14 cellular contexts compared by ENCODE assay signal in the genomic region with DNA sequence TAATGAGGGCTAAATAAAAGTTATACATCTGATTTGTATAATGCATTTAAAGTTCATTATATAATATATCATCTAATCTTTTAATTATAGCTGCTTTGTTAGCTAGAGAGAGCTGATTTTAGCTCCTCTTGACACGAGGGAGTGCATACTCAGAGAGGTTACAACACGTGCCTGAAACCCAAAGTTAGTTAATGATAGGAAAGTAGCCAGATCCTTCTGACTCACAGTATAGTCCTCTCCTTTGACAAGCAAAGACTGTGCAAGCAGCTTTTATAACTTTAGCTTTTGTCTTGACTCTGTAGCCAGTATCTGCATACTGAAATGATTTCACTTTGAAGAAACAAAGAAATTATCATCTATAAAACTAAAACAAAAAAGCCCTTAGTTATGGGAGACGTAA. TPM values are rescaled to one million over a fixed set of nuclear protein-coding genes. Genes with fewer than 3 reads are reported as not detected.
A peak's percentile ranks its signal among the peaks of the same experiment; 100 is the strongest.
DNase-seq lines count a peak whose midpoint lies in the region; ATAC-seq and TF ChIP-seq lines count a peak whose summit lies in the region.
"Had no signal": no experiment of that assay in that cellular context is flagged by ENCODE, and none has a peak within 500 bp of the region (broad histone marks: within the 10 kb centered on the region; RNA-seq: fewer than 3 reads in every experiment).

No MANE protein-coding gene starts in this region.

- dilution Hi-C loops in mammary epithelial cell (cut with HindIII; ENCODE audit: low sequenced_read_pairs): loop anchor here (25.0 kb wide), 1 partner anchor 235 kb away; no protein-coding TSS in a partner anchor

- 35% methylated on average over 3 of the region's 3 CpGs for WGBS in mammary epithelial cell (ENCODE audit: low coverage, missing lambda C conversion rate)

- no peak for ATAC-seq in HG03108 (IDR thresholded peaks at IDR 0.05; ENCODE audit: unreplicated experiment)
- ATAC-seq: activated T-cell treated with anti-CD3 and anti-CD28 coated beads, Interleukin-2, amount 50 U/mL, for 72 hours; Panc1 had no signal

- H3K36me3 ChIP-seq in mammary epithelial cell (ENCODE audit: insufficient read depth, low read length): no peaks in the 10 kb centered on the region

- H3K4me3 ChIP-seq in mammary epithelial cell (replicated peaks in 1 of 3; ENCODE audit: insufficient read depth in 1 of 3, low read depth in 2 of 3, low read length in 3 of 3): no peak overlapping the region

- no peak for TF ChIP-seq CTCF in mammary epithelial cell (conservative IDR thresholded peaks at IDR 0.05 in 1 of 2, IDR thresholded peaks at IDR 0.05 in 1 of 2; ENCODE audit: extremely low read depth in 1 of 2, insufficient read depth in 1 of 2, low read depth in 1 of 2, low read length in 2 of 2)

- in situ Hi-C loops in mammary epithelial cell (cut with MboI; ENCODE audit: low sequenced_read_pairs in 2 of 2): loop anchor here (5.0 kb wide), 2 partner anchors 225 to 230 kb away; no protein-coding TSS in a partner anchor

- CTCF ChIA-PET in mammary epithelial cell (lab: Charles Lee; ENCODE audit: low non-redundant PET): interaction anchor here (0.6 kb wide), 3 partner anchors 206 to 363 kb away, joined by 4 to 6 read pairs (median 4); no protein-coding TSS in a partner anchor

- no peaks in the 10 kb centered on the region for H3K9me3 ChIP-seq in mammary epithelial cell (replicated peaks; ENCODE audit: insufficient read depth, low read length)

- no peaks in the 10 kb centered on the region for H4K20me1 ChIP-seq in mammary epithelial cell (ENCODE audit: insufficient read depth, low read length)

- H3K27ac ChIP-seq in mammary epithelial cell (ENCODE audit: insufficient read depth, low read depth, low read length): no peak overlapping the region

- intact Hi-C loops in mammary epithelial cell (cut with micrococcal nuclease): loop anchor here (2.0 to 10.0 kb wide), 5 partner anchors 83 to 1007 kb away; no protein-coding TSS in a partner anchor

- no peak overlapping the region for H3K4me2 ChIP-seq in mammary epithelial cell (ENCODE audit: insufficient read depth, low read depth, low read length)

- no peak overlapping the region for H3K9ac ChIP-seq in mammary epithelial cell (ENCODE audit: insufficient read depth, low read length)

- BruUV-seq in mammary epithelial cell (replicated peaks; lab: Mats Ljungman, UMichigan): no TSS peak

- H3K27me3 ChIP-seq in mammary epithelial cell (ENCODE audit: insufficient read depth, low read length): no peaks in the 10 kb centered on the region

- no peaks in the 10 kb centered on the region for H3K4me1 ChIP-seq in mammary epithelial cell (ENCODE audit: insufficient read depth, low read length)

- no peak overlapping the region for H2AFZ ChIP-seq in mammary epithelial cell (ENCODE audit: low read depth, low read length)

- H3K79me2 ChIP-seq in mammary epithelial cell (ENCODE audit: insufficient read depth, low read length): no peaks in the 10 kb centered on the region

- DNase-seq in NCI-H748 (lab: John Stamatoyannopoulos, UW; ENCODE audit: unreplicated experiment): peak; percentile 1
- no peak for DNase-seq in NCI-H748 treated with DMSO at 0.1 percent for 48 hours (lab: John Stamatoyannopoulos, UW)
- DNase-seq in LHCN-M2 (ENCODE audit: low read depth): peak; percentile 30
- DNase-seq in mammary epithelial cell: peak; percentile 59
- DNase-seq in myocyte (ENCODE audit: low read depth): peak; percentile 58
- no peak for DNase-seq in pons (ENCODE audit: low spot score)
- DNase-seq in dedifferentiated amniotic fluid mesenchymal stem cell (ENCODE audit: extremely low spot score): no peak
- DNase-seq: activated B cell treated with CpG ODN at 0.5 μM for 24 hours; activated T-cell treated with anti-CD3 and anti-CD28 coated beads, Interleukin-2, amount 50 U/mL, for 72 hours had no signal

RNA-seq across cellular contexts. Expression of gene GABRR3, which starts 13.3 kb away (rescaled TPM):
- not detected in 2 replicates for total RNA-seq in LHCN-M2 (2014; rRNA removed)
- polyA plus RNA-seq in LHCN-M2 (2012): not detected
- not detected for total RNA-seq in mammary epithelial cell
- not detected for polyA plus RNA-seq in mammary epithelial cell
- not detected for polyA minus RNA-seq in mammary epithelial cell
- total RNA-seq in myocyte: not detected in 2 replicates
- not detected for polyA plus RNA-seq in myocyte (2012)
- total RNA-seq: activated B cell treated with CpG ODN at 0.5 μM for 24 hours; activated T-cell treated with anti-CD3 and anti-CD28 coated beads, Interleukin-2, amount 50 U/mL, for 72 hours; cerebellum; glomerular endothelial cell; progenitor cell of endocrine pancreas had no signal

RNA-seq across cellular contexts. Expression of gene RIOX2, which starts 49.6 kb away (rescaled TPM):
- 26.5 and 28.5 TPM in 2 replicates for total RNA-seq in LHCN-M2 (2014; rRNA removed)
- 13.6 TPM for polyA plus RNA-seq in LHCN-M2 (2012)
- total RNA-seq in mammary epithelial cell: 10 to 100 TPM; 33.3 to 42.4 TPM
- 20.5 TPM for polyA plus RNA-seq in mammary epithelial cell
- polyA minus RNA-seq in mammary epithelial cell: 9.9 TPM
- total RNA-seq in myocyte: 24.4 and 36.6 TPM in 2 replicates
- 12.7 TPM for polyA plus RNA-seq in myocyte (2012)

Comparison
In these comparisons a context has a peak if more than half of its experiments do, and no peak if none do; other contexts are left out.
1. DNase-seq: peak in NCI-H748 (single experiment), LHCN-M2 (single experiment), mammary epithelial cell (single experiment) and myocyte (single experiment); none in NCI-H748 treated with DMSO at 0.1 percent for 48 hours (single experiment), pons (single experiment) and dedifferentiated amniotic fluid mesenchymal stem cell (single experiment).